Comparison of ENCODE assay signal across 19 cellular contexts in genomic region chr18:61888622-61889021, GRCh38.
"Had no signal": no experiment of that assay in that cellular context is flagged by ENCODE, and none has a peak within 500 bp of the region (broad histone marks: within the 10 kb centered on the region; RNA-seq: fewer than 3 reads in every experiment).

No MANE protein-coding gene starts in this region.

- H3K4me3 ChIP-seq: ascending aorta, left lung, lung, ovary, testis, transverse colon had no signal

- H3K4me1 ChIP-seq: testis had no signal

- H3K9me3 ChIP-seq: ascending aorta, left lung, ovary, testis, transverse colon had no signal

- H3K27me3 ChIP-seq: ascending aorta, ovary, testis, transverse colon had no signal

- H3K36me3 ChIP-seq: ascending aorta, left lung, ovary, transverse colon had no signal

- DNase-seq: activated CD4-positive, alpha-beta T cell treated with anti-CD3 and anti-CD28 coated beads for 36 hours; activated CD4-positive, alpha-beta T cell treated with anti-CD3 and anti-CD28 coated beads, Interleukin-2, amount 50 U/mL, for 4 hours; activated CD4-positive, CD25-positive, alpha-beta regulatory T cell; activated CD8-positive, alpha-beta memory T cell treated with anti-CD3 and anti-CD28 coated beads, Interleukin-2, amount 50 U/mL, for 4 hours; activated effector memory CD4-positive, alpha-beta T cell treated with anti-CD3 and anti-CD28 coated beads, Interleukin-2, amount 50 U/mL, for 16 hours; activated naive CD4-positive, alpha-beta T cell treated with anti-CD3 and anti-CD28 coated beads for 36 hours; activated naive CD8-positive, alpha-beta T cell treated with anti-CD3 and anti-CD28 coated beads, Interleukin-2, amount 10 ng/mL, durations not matched to agents 7 days and 5 days; activated T-cell treated with anti-CD3 and anti-CD28 coated beads, Interleukin-2, amount 50 U/mL, for 1 hour; caudate nucleus; effector CD4-positive, alpha-beta T cell; foreskin fibroblast; head of caudate nucleus; left lung; ovary; stimulated activated naive CD4-positive, alpha-beta T cell; testis; transverse colon had no signal

- H3K27ac ChIP-seq: ascending aorta, left lung, ovary, transverse colon had no signal
